Comparison of ENCODE assay signal across 8 cellular contexts in the genomic region with DNA sequence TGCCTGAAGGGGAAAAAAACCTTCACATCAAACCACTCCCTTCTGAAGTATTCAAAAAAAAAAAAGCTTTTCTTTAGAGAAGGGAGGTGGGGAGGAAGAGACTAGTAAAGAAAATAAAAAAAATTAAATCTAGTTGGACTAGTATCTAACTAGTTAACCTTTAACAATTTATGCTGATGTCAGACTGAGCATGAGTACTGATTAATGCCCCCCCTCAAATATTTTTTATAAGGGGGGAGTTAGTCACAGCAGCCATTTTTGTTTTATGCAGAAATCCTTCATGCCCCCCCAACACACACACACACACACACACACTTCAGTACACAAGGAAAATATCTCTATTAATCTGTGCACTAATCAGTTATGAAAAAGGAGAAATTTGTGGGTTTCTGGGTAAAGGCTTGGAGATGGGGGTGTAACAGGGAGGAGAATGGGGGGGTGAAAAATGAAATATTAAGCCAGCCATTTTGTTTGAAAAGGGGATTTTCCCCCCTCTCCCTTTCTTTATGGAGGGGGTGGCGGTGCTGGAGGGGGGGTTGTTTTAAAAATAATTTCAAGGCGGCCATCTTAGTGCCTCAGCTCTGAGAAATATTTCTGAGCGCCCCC. TPM values are rescaled to one million over a fixed set of nuclear protein-coding genes. Genes with fewer than 3 reads are reported as not detected.
A peak's percentile ranks its signal among the peaks of the same experiment; 100 is the strongest.
DNase-seq lines count a peak whose midpoint lies in the region; ATAC-seq, FAIRE-seq and TF ChIP-seq lines count a peak whose summit lies in the region.

No MANE protein-coding gene starts in this region.

- POLR2A ChIA-PET in PC-9 (lab: Charles Lee; ENCODE audit: unreplicated experiment) = interaction anchor here (0.6 to 0.7 kb wide), 4 partner anchors 72 to 661 kb away, joined by 3 to 8 read pairs (median 6); partner anchors contain the start of gene NEURL4

- H4K20me1 ChIP-seq in PC-9 (ENCODE audit: insufficient read depth) (no peaks in the 10 kb centered on the region), astrocyte (ENCODE audit: insufficient read depth, low read length) (peaks cover 12% of the 10 kb centered on the region)

- H3K4me1 Mint-ChIP-seq in astrocyte (ENCODE audit: low read depth, unreplicated experiment) (no peaks in the 10 kb centered on the region), memory B cell (peaks cover 9% of the 10 kb centered on the region)

- H3K36me3 ChIP-seq in PC-9 (ENCODE audit: low read depth) (no peaks in the 10 kb centered on the region), astrocyte (ENCODE audit: insufficient read depth, low read length) (peaks cover 14% of the 10 kb centered on the region)

- H3K4me3 Mint-ChIP-seq in astrocyte (ENCODE audit: unreplicated experiment) (peak overlapping the region; percentile 82), memory B cell (peak overlapping the region; percentile 57)

- FAIRE-seq in astrocyte (lab: Jason Lieb, UNC) = no peak

- ATAC-seq in memory B cell (ENCODE audit: low read depth) (peak; percentile 25), HG03457 (IDR thresholded peaks at IDR 0.05; ENCODE audit: unreplicated experiment) (no peak)

- H3K27me3 Mint-ChIP-seq in astrocyte (ENCODE audit: low read depth, unreplicated experiment) (no peaks in the 10 kb centered on the region), memory B cell (no peaks in the 10 kb centered on the region)

- H3K9me2 ChIP-seq in PC-9 (ENCODE audit: insufficient read depth) = no peaks in the 10 kb centered on the region

- no peaks in the 10 kb centered on the region for H3K9me3 Mint-ChIP-seq in astrocyte (ENCODE audit: unreplicated experiment)
- H3K9me3 Mint-ChIP-seq in memory B cell = no peaks in the 10 kb centered on the region

- H3K9ac ChIP-seq in astrocyte (ENCODE audit: low read length) = peak overlapping the region; percentile 75

- intact Hi-C loops in PC-9 (cut with micrococcal nuclease; ENCODE audit: unreplicated experiment) = loop anchor here (10.0 kb wide), 1 partner anchor 299 kb away; the partner anchor contains the start of gene MPDU1

- DNase-seq in NCI-H146 (lab: John Stamatoyannopoulos, UW) = peak; percentile 18
- DNase-seq in NCI-H146 treated with DMSO at 0.1 percent for 48 hours (lab: John Stamatoyannopoulos, UW; ENCODE audit: unreplicated experiment) = no peak
- DNase-seq in PC-9 = peak in 1 of 2 experiments; percentile 57
- peak; percentile 45 for DNase-seq in astrocyte (ENCODE audit: low read depth)
- peak in 1 of 2 donors; percentile 34 for DNase-seq in memory B cell (ENCODE audit: low spot score in 2 of 2)
- peak; percentile 48 for DNase-seq in ureter (ENCODE audit: low spot score)
- no peak for DNase-seq in middle frontal gyrus (ENCODE audit: extremely low spot score, low spot score)

- peaks cover 15% of the 10 kb centered on the region for H3K4me1 ChIP-seq in PC-9 (replicated peaks; ENCODE audit: insufficient read depth)
- peaks cover 26% of the 10 kb centered on the region for H3K4me1 ChIP-seq in astrocyte (ENCODE audit: insufficient read depth, low read length)

- CTCF ChIA-PET in PC-9 (lab: Charles Lee) = interaction anchor here (0.6 to 1.0 kb wide), 5 partner anchors 13 to 244 kb away, joined by 3 to 4 read pairs (median 3); no protein-coding TSS in a partner anchor

- H3K4me2 ChIP-seq in PC-9 (peak overlapping the region; percentile 89), astrocyte (ENCODE audit: low read length) (peak overlapping the region; percentile 83)

- H2AFZ ChIP-seq in PC-9 (no peak overlapping the region), astrocyte (ENCODE audit: low read depth, low read length) (peak overlapping the region; percentile 8)

- H3K9me3 ChIP-seq in PC-9 (ENCODE audit: insufficient read depth, low read depth) (no peaks in the 10 kb centered on the region), astrocyte (ENCODE audit: insufficient read depth, low read depth, low read length) (no peaks in the 10 kb centered on the region)

- BruUV-seq in PC-9 (replicated peaks; lab: Mats Ljungman, UMichigan) = TSS peak; percentile 14

- H3F3A ChIP-seq in PC-9 (ENCODE audit: insufficient read depth, low read depth) = peaks cover 23% of the 10 kb centered on the region

- TF ChIP-seq CTCF in PC-9 (conservative IDR thresholded peaks at IDR 0.05) (no peak), astrocyte (IDR thresholded peaks at IDR 0.05; ENCODE audit: insufficient read depth, low read depth, low read length) (no peak)

- H3K4me3 ChIP-seq in PC-9 = peak overlapping the region; percentile 62
- H3K4me3 ChIP-seq in astrocyte (ENCODE audit: insufficient read depth, low read depth, low read length) = peak overlapping the region; percentile 49

- H3K79me2 ChIP-seq in PC-9 (ENCODE audit: low read depth) = peaks cover 22% of the 10 kb centered on the region
- peaks cover 23% of the 10 kb centered on the region for H3K79me2 ChIP-seq in astrocyte (ENCODE audit: insufficient read depth, low read length)

- H3K36me3 Mint-ChIP-seq in astrocyte (ENCODE audit: low read depth, unreplicated experiment) (no peaks in the 10 kb centered on the region), memory B cell (no peaks in the 10 kb centered on the region)

- H3K27ac Mint-ChIP-seq in astrocyte (ENCODE audit: unreplicated experiment) (peak overlapping the region; percentile 15), memory B cell (no peak overlapping the region)

- no peaks in the 10 kb centered on the region for H3K27me3 ChIP-seq in PC-9 (ENCODE audit: insufficient read depth, low read depth)
- no peaks in the 10 kb centered on the region for H3K27me3 ChIP-seq in astrocyte (ENCODE audit: insufficient read depth, low read length)

- H3K27ac ChIP-seq in PC-9 (peak overlapping the region; percentile 45), astrocyte (ENCODE audit: low read depth, low read length) (peak overlapping the region; percentile 8)

RNA-seq across cellular contexts. Expression of gene CHD3, which starts 4.7 kb away (rescaled TPM):
- total RNA-seq in PC-9 (2021) = 197 and 219 TPM in 2 replicates
- 109 and 111 TPM in 2 replicates for total RNA-seq in astrocyte
- total RNA-seq in ureter = 225 TPM

RNA-seq across cellular contexts. Expression of gene CYB5D1, which starts 26.1 kb away (rescaled TPM):
- total RNA-seq in PC-9 (2021) (14.3 and 22.0 TPM in 2 replicates), astrocyte (19.5 and 21.1 TPM in 2 replicates), ureter (15.7 TPM)

RNA-seq across cellular contexts. Expression of gene NAA38, which starts 26.5 kb away (rescaled TPM):
- 159 and 176 TPM in 2 replicates for total RNA-seq in PC-9 (2021)
- total RNA-seq in astrocyte = 56.2 and 60.2 TPM in 2 replicates
- 98.6 TPM for total RNA-seq in ureter

RNA-seq across cellular contexts. Expression of gene TMEM88, which starts 29.0 kb away (rescaled TPM):
- total RNA-seq in PC-9 (2021) (3.1 and 3.4 TPM in 2 replicates), astrocyte (25.3 and 33.7 TPM in 2 replicates), ureter (9.9 TPM)

RNA-seq across cellular contexts. Expression of gene RNF227, which starts 32.2 kb away (rescaled TPM):
- total RNA-seq in PC-9 (2021) (3.1 and 4.2 TPM in 2 replicates), astrocyte (0.54 and 1.1 TPM in 2 replicates), ureter (2.5 TPM)

Comparison
In these comparisons a context has a peak if more than half of its experiments do, and no peak if none do; other contexts are left out.
1. DNase-seq: peak in NCI-H146 (single experiment), astrocyte (single experiment) and ureter (single experiment); none in NCI-H146 treated with DMSO at 0.1 percent for 48 hours (single experiment) and middle frontal gyrus (single experiment).